In genomic region chr12:47102406-47102805, GRCh38 we compare ENCODE assay signal across 20 cellular contexts. TPM values are rescaled to one million over a fixed set of nuclear protein-coding genes. Genes with fewer than 3 reads are reported as not detected.
DNase-seq lines count a peak whose midpoint lies in the region; ATAC-seq and TF ChIP-seq lines count a peak whose summit lies in the region.
"Had no signal": no experiment of that assay in that cellular context is flagged by ENCODE, and none has a peak within 500 bp of the region (broad histone marks: within the 10 kb centered on the region; RNA-seq: fewer than 3 reads in every experiment).

No MANE protein-coding gene starts in this region.

- no peaks in the 10 kb centered on the region for H3F3A ChIP-seq in SK-N-SH (replicated peaks; ENCODE audit: insufficient read depth)

- no peaks in the 10 kb centered on the region for H3K27me3 ChIP-seq in left ventricle myocardium inferior (ENCODE audit: low read depth)
- H3K27me3 ChIP-seq in skeletal muscle tissue (ENCODE audit: control insufficient read depth in 3 of 3, insufficient read depth in 3 of 3, low read length in 3 of 3) = no peaks in the 10 kb centered on the region
- peaks cover 17% of the 10 kb centered on the region; the same call in 1 of the 2 replicates for H3K27me3 ChIP-seq in SK-N-SH (ENCODE audit: insufficient read depth)

- H3K4me1 ChIP-seq in left ventricle myocardium inferior (peaks cover 4% of the 10 kb centered on the region), skeletal muscle tissue (ENCODE audit: control insufficient read depth in 3 of 3, insufficient read depth in 3 of 3, low read length in 3 of 3) (no peaks in the 10 kb centered on the region), SK-N-SH (ENCODE audit: control insufficient read depth in 1 of 2, insufficient read depth in 2 of 2, low read depth in 1 of 2, low read length in 1 of 2) (no peaks in the 10 kb centered on the region)
- H3K4me1 ChIP-seq: BE2C had no signal

- WGBS in SK-N-SH (ENCODE audit: low lambda C conversion rate) = 25% methylated on average over 4 of the region's 4 CpGs

- no peak overlapping the region for H2AFZ ChIP-seq in SK-N-SH (ENCODE audit: low read depth)
- H2AFZ ChIP-seq: PC-9 had no signal

- no peak overlapping the region for H3K4me2 ChIP-seq in SK-N-SH
- H3K4me2 ChIP-seq: PC-9 had no signal

- peak overlapping the region; percentile 36 for H3K27ac ChIP-seq in left ventricle myocardium inferior (replicated peaks)
- H3K27ac ChIP-seq in skeletal muscle tissue (ENCODE audit: low read depth, low read length) = peak overlapping the region; percentile 17
- H3K27ac ChIP-seq in SK-N-SH (ENCODE audit: low read depth in 2 of 2, low read length in 1 of 2) = no peak overlapping the region
- H3K27ac ChIP-seq: 22Rv1, PC-9 had no signal

- H3K4me3 ChIP-seq in left ventricle myocardium inferior (no peak overlapping the region), skeletal muscle tissue (ENCODE audit: low read length in 3 of 3) (no peak overlapping the region), SK-N-SH (ENCODE audit: low read depth in 2 of 2, low read length in 1 of 2) (no peak overlapping the region)
- H3K4me3 ChIP-seq: PC-9 had no signal

- no peaks in the 10 kb centered on the region for H3K9me2 ChIP-seq in SK-N-SH

- TF ChIP-seq CTCF in left ventricle myocardium inferior (IDR thresholded peaks at IDR 0.05; ENCODE audit: borderline replicate concordance) = no peak
- TF ChIP-seq CTCF in SK-N-SH (IDR thresholded peaks at IDR 0.05) = no peak

- ATAC-seq in left cardiac atrium (no peak), HG03378 (IDR thresholded peaks at IDR 0.05; ENCODE audit: unreplicated experiment) (no peak), left lobe of liver (no peak)

- no peaks in the 10 kb centered on the region for H3K79me2 ChIP-seq in SK-N-SH (ENCODE audit: insufficient read depth)

- no peak overlapping the region for H3K9ac ChIP-seq in skeletal muscle tissue (ENCODE audit: low read depth in 1 of 3, low read length in 3 of 3)
- no peak overlapping the region for H3K9ac ChIP-seq in SK-N-SH

- H4K20me1 ChIP-seq in SK-N-SH (ENCODE audit: insufficient read depth) = no peaks in the 10 kb centered on the region

- no peak for TF ChIP-seq RAD21 in SK-N-SH (IDR thresholded peaks at IDR 0.05; ENCODE audit: low read length)

- POLR2A ChIA-PET in SK-N-SH (lab: Yijun Ruan, JAX) = no interaction called here

- intact Hi-C loops in left ventricle myocardium inferior (cut with micrococcal nuclease) (no loop called here), left cardiac atrium (cut with DNase I) (no loop called here)

- CTCF ChIA-PET in SK-N-SH (lab: Yijun Ruan, JAX) = interaction anchor here (0.7 kb wide), 1 partner anchor 9 kb away, joined by 3 read pairs; no protein-coding TSS in a partner anchor

- H3K36me3 ChIP-seq in left ventricle myocardium inferior (no peaks in the 10 kb centered on the region), skeletal muscle tissue (ENCODE audit: control insufficient read depth in 3 of 3, insufficient read depth in 3 of 3, low read length in 3 of 3) (no peaks in the 10 kb centered on the region), SK-N-SH (replicated peaks in 1 of 2; ENCODE audit: control insufficient read depth in 1 of 2, insufficient read depth in 2 of 2, low read length in 1 of 2) (no peaks in the 10 kb centered on the region)
- H3K36me3 ChIP-seq: BE2C had no signal

- no peak for TF ChIP-seq EP300 in SK-N-SH (IDR thresholded peaks at IDR 0.05; ENCODE audit: borderline replicate concordance in 1 of 2, low read depth in 1 of 2, low read length in 1 of 2)

- no peak for DNase-seq in left ventricle myocardium inferior
- no peak for DNase-seq in left cardiac atrium
- DNase-seq in left kidney (ENCODE audit: low read depth, low spot score) = peak; percentile 62
- DNase-seq in SK-N-SH = no peak
- DNase-seq in pons (ENCODE audit: low spot score) = no peak
- DNase-seq in left lobe of liver (ENCODE audit: low spot score) = no peak
- DNase-seq: BE2C; CD4-positive, alpha-beta memory T cell; DMS79; HCEC 1CT; KG1; NCI-H1417 treated with DMSO at 0.1 percent for 48 hours; NCI-H1930; NCI-H2171; NCI-H446 treated with DMSO at 0.1 percent for 48 hours; NCI-H82; PC-9 had no signal

- H3K9me3 ChIP-seq in left ventricle myocardium inferior (replicated peaks) (no peaks in the 10 kb centered on the region), skeletal muscle tissue (ENCODE audit: control insufficient read depth in 3 of 3, low read length in 3 of 3) (no peaks in the 10 kb centered on the region), SK-N-SH (no peaks in the 10 kb centered on the region)
- H3K9me3 ChIP-seq: BE2C had no signal

TF ChIP-seq in SK-N-SH, 30 proteins besides CTCF, POLR2A, EP300 and RAD21:
- TF ChIP-seq JUND (IDR thresholded peaks at IDR 0.05) = no peak
- TF ChIP-seq TCF12 (IDR thresholded peaks at IDR 0.05) = no peak
- TF ChIP-seq FOXJ3 (CRISPR knock-in tag; IDR thresholded peaks at IDR 0.05) = no peak
- TF ChIP-seq TEAD4 (IDR thresholded peaks at IDR 0.05; ENCODE audit: borderline replicate concordance, insufficient read depth) = no peak
- no peak for TF ChIP-seq GATA2 (CRISPR knock-in tag; IDR thresholded peaks at IDR 0.05)
- TF ChIP-seq, protein P1, sequence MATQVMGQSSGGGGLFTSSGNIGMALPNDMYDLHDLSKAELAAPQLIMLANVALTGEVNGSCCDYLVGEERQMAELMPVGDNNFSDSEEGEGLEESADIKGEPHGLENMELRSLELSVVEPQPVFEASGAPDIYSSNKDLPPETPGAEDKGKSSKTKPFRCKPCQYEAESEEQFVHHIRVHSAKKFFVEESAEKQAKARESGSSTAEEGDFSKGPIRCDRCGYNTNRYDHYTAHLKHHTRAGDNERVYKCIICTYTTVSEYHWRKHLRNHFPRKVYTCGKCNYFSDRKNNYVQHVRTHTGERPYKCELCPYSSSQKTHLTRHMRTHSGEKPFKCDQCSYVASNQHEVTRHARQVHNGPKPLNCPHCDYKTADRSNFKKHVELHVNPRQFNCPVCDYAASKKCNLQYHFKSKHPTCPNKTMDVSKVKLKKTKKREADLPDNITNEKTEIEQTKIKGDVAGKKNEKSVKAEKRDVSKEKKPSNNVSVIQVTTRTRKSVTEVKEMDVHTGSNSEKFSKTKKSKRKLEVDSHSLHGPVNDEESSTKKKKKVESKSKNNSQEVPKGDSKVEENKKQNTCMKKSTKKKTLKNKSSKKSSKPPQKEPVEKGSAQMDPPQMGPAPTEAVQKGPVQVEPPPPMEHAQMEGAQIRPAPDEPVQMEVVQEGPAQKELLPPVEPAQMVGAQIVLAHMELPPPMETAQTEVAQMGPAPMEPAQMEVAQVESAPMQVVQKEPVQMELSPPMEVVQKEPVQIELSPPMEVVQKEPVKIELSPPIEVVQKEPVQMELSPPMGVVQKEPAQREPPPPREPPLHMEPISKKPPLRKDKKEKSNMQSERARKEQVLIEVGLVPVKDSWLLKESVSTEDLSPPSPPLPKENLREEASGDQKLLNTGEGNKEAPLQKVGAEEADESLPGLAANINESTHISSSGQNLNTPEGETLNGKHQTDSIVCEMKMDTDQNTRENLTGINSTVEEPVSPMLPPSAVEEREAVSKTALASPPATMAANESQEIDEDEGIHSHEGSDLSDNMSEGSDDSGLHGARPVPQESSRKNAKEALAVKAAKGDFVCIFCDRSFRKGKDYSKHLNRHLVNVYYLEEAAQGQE (IDR thresholded peaks at IDR 0.05; ENCODE audit: low read depth, low read length) = no peak
- TF ChIP-seq ELF1 (IDR thresholded peaks at IDR 0.05) = no peak
- TF ChIP-seq RCOR1 (IDR thresholded peaks at IDR 0.05; ENCODE audit: low read length) = no peak
- TF ChIP-seq IRF3 (IDR thresholded peaks at IDR 0.05; ENCODE audit: low read depth, low read length) = no peak
- no peak for TF ChIP-seq FOXM1 (IDR thresholded peaks at IDR 0.05; ENCODE audit: low read depth)
- no peak for TF ChIP-seq MEF2A (IDR thresholded peaks at IDR 0.05; ENCODE audit: borderline replicate concordance, low read depth)
- no peak for TF ChIP-seq RFX5 (IDR thresholded peaks at IDR 0.05; ENCODE audit: low read length)

RNA-seq across cellular contexts. Expression of gene AMIGO2, which starts 22.6 kb away (rescaled TPM):
- total RNA-seq in left ventricle myocardium inferior (2.3 TPM), left cardiac atrium (1 to 10 TPM; 4.5 to 5.1 TPM), skeletal muscle tissue (1.6 TPM), left lobe of liver (1.5 TPM)
- polyA plus RNA-seq in SK-N-SH (2012; rRNA removed) = 1.2 and 1.3 TPM in 2 replicates
- 1.1 and 1.2 TPM in 2 replicates for polyA plus RNA-seq in SK-N-SH (2012; cell fraction: cytosol; rRNA removed)
- polyA plus RNA-seq in SK-N-SH (2012; cell fraction: nucleus; rRNA removed) = 1.1 and 2.6 TPM in 2 replicates

RNA-seq across cellular contexts. Expression of gene PCED1B, which starts 23.0 kb away (rescaled TPM):
- total RNA-seq in left ventricle myocardium inferior = 0.55 TPM
- 1 to 10 TPM; 1.1 to 1.9 TPM for total RNA-seq in left cardiac atrium
- total RNA-seq in skeletal muscle tissue = 1.0 TPM
- polyA plus RNA-seq in SK-N-SH (2012; rRNA removed) = 0.08 and 0.21 TPM in 2 replicates
- 0.07 and 0.10 TPM in 2 replicates for polyA plus RNA-seq in SK-N-SH (2012; cell fraction: cytosol; rRNA removed)
- polyA plus RNA-seq in SK-N-SH (2012; cell fraction: nucleus; rRNA removed) = 0.33 and 0.40 TPM in 2 replicates
- 1.2 TPM for total RNA-seq in left lobe of liver

Comparison
In these comparisons a context has a peak if more than half of its experiments do, and no peak if none do; other contexts are left out.
1. H3K27ac ChIP-seq: peak in left ventricle myocardium inferior (single experiment) and skeletal muscle tissue (single experiment); none in SK-N-SH (0 of 2).